In the genomic region with DNA sequence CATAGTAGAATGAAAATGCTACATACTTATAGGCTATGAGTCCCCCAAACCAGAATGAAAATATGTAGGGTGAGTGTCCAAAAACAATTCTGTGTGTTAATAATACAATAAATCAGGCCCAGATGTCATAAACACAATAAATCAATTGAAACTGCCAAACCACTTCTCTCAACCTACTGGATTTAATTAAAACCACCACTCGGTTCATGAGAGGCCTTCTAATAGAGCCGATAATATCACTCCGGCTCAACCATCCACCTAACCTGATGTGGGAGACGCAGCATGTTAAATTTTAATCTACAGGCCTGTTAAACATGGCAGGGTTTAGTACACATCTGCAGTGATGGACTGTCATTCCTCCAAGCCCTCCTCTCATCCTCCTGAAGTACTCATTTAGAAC, we compare ENCODE assay signal across 19 cellular contexts.
DNase-seq lines count a peak whose midpoint lies in the region; ATAC-seq and TF ChIP-seq lines count a peak whose summit lies in the region.
"Had no signal": no experiment of that assay in that cellular context is flagged by ENCODE, and none has a peak within 500 bp of the region (broad histone marks: within the 10 kb centered on the region; RNA-seq: fewer than 3 reads in every experiment).

No MANE protein-coding gene starts in this region.

- H3K27me3 ChIP-seq in DND-41 (ENCODE audit: insufficient read depth, low read length, poor library complexity) = no peaks in the 10 kb centered on the region

- H3K4me1 ChIP-seq in DND-41 (ENCODE audit: insufficient read depth, low read length) = no peaks in the 10 kb centered on the region

- H3K4me3 Mint-ChIP-seq in nephron progenitor cell = no peak overlapping the region
- H3K4me3 Mint-ChIP-seq: activated CD4-positive, alpha-beta T cell treated with anti-CD3 and anti-CD28 coated beads, Interleukin-2, amount 10 ng/mL, durations not matched to agents 24 days and 14 days; activated naive CD8-positive, alpha-beta T cell treated with anti-CD3 and anti-CD28 coated beads, Interleukin-2, amount 10 ng/mL, durations not matched to agents 7 days and 5 days; immature natural killer cell had no signal

- no peaks in the 10 kb centered on the region for H3K79me2 ChIP-seq in DND-41 (ENCODE audit: insufficient read depth, low read length)

- no peaks in the 10 kb centered on the region for H3K27me3 Mint-ChIP-seq in nephron progenitor cell (ENCODE audit: low read depth, poor library complexity)
- H3K27me3 Mint-ChIP-seq: activated CD4-positive, alpha-beta T cell treated with anti-CD3 and anti-CD28 coated beads, Interleukin-2, amount 10 ng/mL, durations not matched to agents 24 days and 14 days; activated naive CD8-positive, alpha-beta T cell treated with anti-CD3 and anti-CD28 coated beads, Interleukin-2, amount 10 ng/mL, durations not matched to agents 7 days and 5 days had no signal

- H3K9me3 ChIP-seq in DND-41 (ENCODE audit: insufficient read depth, low read length, severe bottlenecking) = no peaks in the 10 kb centered on the region

- H3K36me3 Mint-ChIP-seq in nephron progenitor cell (ENCODE audit: low read depth) = no peaks in the 10 kb centered on the region
- H3K36me3 Mint-ChIP-seq: activated naive CD8-positive, alpha-beta T cell treated with anti-CD3 and anti-CD28 coated beads, Interleukin-2, amount 10 ng/mL, durations not matched to agents 7 days and 5 days; immature natural killer cell had no signal

- no peaks in the 10 kb centered on the region for H4K20me1 ChIP-seq in DND-41 (ENCODE audit: insufficient read depth, low read length)

- no peak overlapping the region for H3K4me3 ChIP-seq in DND-41 (ENCODE audit: low read depth in 1 of 2, low read length in 2 of 2)

- H3K27ac ChIP-seq in DND-41 (ENCODE audit: low read length) (no peak overlapping the region), caudate nucleus (ENCODE audit: low read depth, low read length) (peak overlapping the region; percentile 27)
- H3K27ac ChIP-seq: HL-60 had no signal

- TF ChIP-seq CTCF in DND-41 (IDR thresholded peaks at IDR 0.05; ENCODE audit: borderline replicate concordance, extremely low read depth, low read length, poor library complexity, severe bottlenecking) (no peak), nephron progenitor cell (IDR thresholded peaks at IDR 0.05) (no peak)

- H3K9me3 Mint-ChIP-seq in nephron progenitor cell = no peaks in the 10 kb centered on the region
- H3K9me3 Mint-ChIP-seq: activated naive CD8-positive, alpha-beta T cell treated with anti-CD3 and anti-CD28 coated beads, Interleukin-2, amount 10 ng/mL, durations not matched to agents 7 days and 5 days; activated T-helper 2 cell treated with anti-CD3 and anti-CD28 coated beads, Interferon-gamma antibody, Interleukin-2, Interleukin-4, amounts not matched to agents 10 μg/mL and 5 μg/mL and 100 μg/mL, durations not matched to agents 14 hours and 24 hours and 36 hours had no signal

- H3K9ac ChIP-seq in DND-41 (ENCODE audit: low read depth, low read length) = no peak overlapping the region

- H3K36me3 ChIP-seq in DND-41 (ENCODE audit: insufficient read depth, low read length) = no peaks in the 10 kb centered on the region

- DNase-seq in DND-41 = no peak
- peak; percentile 40 for DNase-seq in NCI-H187 treated with DMSO at 0.1 percent for 48 hours (lab: John Stamatoyannopoulos, UW)
- DNase-seq in caudate nucleus (lab: John Stamatoyannopoulos, UW) = no peak
- DNase-seq in nephron progenitor cell = no peak
- no peak for DNase-seq in SIG-M5 treated with dmso at 0.1 percent for 504 hours (lab: John Stamatoyannopoulos, UW; ENCODE audit: unreplicated experiment)
- DNase-seq: activated CD4-positive, alpha-beta T cell treated with anti-CD3 and anti-CD28 coated beads, Interleukin-2, amount 10 ng/mL, durations not matched to agents 24 days and 14 days; activated CD8-positive, alpha-beta memory T cell treated with anti-CD3 and anti-CD28 coated beads, Interleukin-2, amount 50 U/mL, for 4 hours; activated naive CD8-positive, alpha-beta T cell treated with anti-CD3 and anti-CD28 coated beads, Interleukin-2, amount 10 ng/mL, durations not matched to agents 7 days and 5 days; COR-L47; immature natural killer cell; NCI-H1436 treated with DMSO at 0.1 percent for 48 hours; NCI-H2227 treated with DMSO at 0.1 percent for 48 hours; stimulated activated CD4-positive, alpha-beta T cell treated with anti-CD3 and anti-CD28 coated beads, Interleukin-2, amount 100 ng/mL, for 24 hours; stimulated activated naive CD8-positive, alpha-beta T cell treated with anti-CD3 and anti-CD28 coated beads, Interleukin-15, Interleukin-2, amounts not matched to agents 100 U/mL and 50 U/mL, for 24 hours; trophoblast cell had no signal

- H3K4me1 Mint-ChIP-seq in nephron progenitor cell = peaks cover 51% of the 10 kb centered on the region
- H3K4me1 Mint-ChIP-seq: activated CD4-positive, alpha-beta T cell treated with anti-CD3 and anti-CD28 coated beads, Interleukin-2, amount 10 ng/mL, durations not matched to agents 24 days and 14 days; activated naive CD8-positive, alpha-beta T cell treated with anti-CD3 and anti-CD28 coated beads, Interleukin-2, amount 10 ng/mL, durations not matched to agents 7 days and 5 days; immature natural killer cell had no signal

- peak overlapping the region; percentile 15 for H3K27ac Mint-ChIP-seq in nephron progenitor cell
- H3K27ac Mint-ChIP-seq: activated CD4-positive, alpha-beta T cell treated with anti-CD3 and anti-CD28 coated beads, Interleukin-2, amount 10 ng/mL, durations not matched to agents 24 days and 14 days; activated naive CD8-positive, alpha-beta T cell treated with anti-CD3 and anti-CD28 coated beads, Interleukin-2, amount 10 ng/mL, durations not matched to agents 7 days and 5 days; activated T-helper 2 cell treated with anti-CD3 and anti-CD28 coated beads, Interferon-gamma antibody, Interleukin-2, Interleukin-4, amounts not matched to agents 10 μg/mL and 5 μg/mL and 100 μg/mL, durations not matched to agents 14 hours and 24 hours and 36 hours; immature natural killer cell had no signal

- 0 out of 2 replicates have a peak overlapping the region, but pooled peaks have one; percentile 1 for H2AFZ ChIP-seq in DND-41 (ENCODE audit: low read depth, low read length)

- ATAC-seq in DND-41 (ENCODE audit: insufficient read depth, low read depth) = no peak
- ATAC-seq in HG02642 (IDR thresholded peaks at IDR 0.05; ENCODE audit: poor library complexity, unreplicated experiment) = no peak
- ATAC-seq in GM19023 (IDR thresholded peaks at IDR 0.05; ENCODE audit: unreplicated experiment) = no peak
- ATAC-seq: stimulated activated naive CD8-positive, alpha-beta T cell treated with anti-CD3 and anti-CD28 coated beads, Interleukin-15, Interleukin-2, amounts not matched to agents 100 U/mL and 50 U/mL, for 24 hours had no signal

- H3K4me2 ChIP-seq in DND-41 (ENCODE audit: insufficient read depth, low read length) = no peak overlapping the region
